ENCODE assay signal across 16 cellular contexts in the genomic region with DNA sequence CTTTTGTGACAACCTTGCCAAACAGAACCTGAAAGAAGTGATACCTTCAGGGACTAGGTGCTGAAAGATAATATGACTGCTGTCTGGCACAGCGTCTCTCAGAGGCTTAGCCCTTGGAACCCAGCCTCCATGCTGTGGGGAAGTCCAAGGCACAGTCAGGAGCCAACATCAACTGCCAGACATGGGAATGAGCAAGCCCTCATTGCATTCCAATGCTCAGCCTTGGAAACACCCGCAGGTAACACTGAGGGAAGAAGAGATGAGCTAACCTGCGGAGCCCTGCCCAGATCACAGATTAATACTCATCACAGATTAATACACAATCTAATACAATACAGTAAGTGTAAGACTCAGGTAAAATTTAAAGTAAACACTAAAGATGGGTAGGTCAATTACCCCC. TPM values are rescaled to one million over a fixed set of nuclear protein-coding genes. Genes with fewer than 3 reads are reported as not detected.
DNase-seq lines count a peak whose midpoint lies in the region; ATAC-seq and TF ChIP-seq lines count a peak whose summit lies in the region.
"Had no signal": no experiment of that assay in that cellular context is flagged by ENCODE, and none has a peak within 500 bp of the region (broad histone marks: within the 10 kb centered on the region; RNA-seq: fewer than 3 reads in every experiment).

No MANE protein-coding gene starts in this region.

- H3F3A ChIP-seq in GM23338 (replicated peaks; ENCODE audit: low read depth): 0 out of 2 replicates have a peak, but pooled peaks cover 4% of the 10 kb centered on the region

- H3K4ac ChIP-seq in mesendoderm (ENCODE audit: low read depth, low read length): peak overlapping the region; percentile 21

- H3K79me1 ChIP-seq in mesendoderm (ENCODE audit: low read length): peaks cover 23% of the 10 kb centered on the region

- H3K4me3 ChIP-seq in GM23338 (no peak overlapping the region), HUES6 (ENCODE audit: low read depth, low read length) (no peak overlapping the region), mesendoderm (ENCODE audit: low read length) (no peak overlapping the region), endodermal cell (ENCODE audit: low read length) (no peak overlapping the region)
- H3K4me3 ChIP-seq: A549 had no signal

- H3K79me2 ChIP-seq in GM23338 (replicated peaks; ENCODE audit: insufficient read depth) (peaks cover 47% of the 10 kb centered on the region), mesendoderm (ENCODE audit: control insufficient read depth, insufficient read depth, low read length) (peaks cover 24% of the 10 kb centered on the region)

- H3K4me1 Mint-ChIP-seq in GM23338: peaks cover 30% of the 10 kb centered on the region
- H3K4me1 Mint-ChIP-seq in endothelial cell (ENCODE audit: unreplicated experiment): peaks cover 35% of the 10 kb centered on the region
- H3K4me1 Mint-ChIP-seq in endodermal cell: peaks cover 16% of the 10 kb centered on the region

- H3K27ac ChIP-seq in GM23338 (ENCODE audit: low read depth) (peak overlapping the region; percentile 3; the same call in 1 of the 2 replicates), HUES6 (ENCODE audit: low read depth, low read length) (0 out of 2 replicates have a peak overlapping the region, but pooled peaks have one; percentile 14), mesendoderm (ENCODE audit: low read depth, low read length) (no peak overlapping the region), endodermal cell (ENCODE audit: low read depth, low read length) (no peak overlapping the region)
- H3K27ac ChIP-seq: A549 had no signal

- no peak overlapping the region for H2AFZ ChIP-seq in GM23338

- no peak overlapping the region for H3K23ac ChIP-seq in mesendoderm (ENCODE audit: low read length)

- no peaks in the 10 kb centered on the region; the same call in 1 of the 2 replicates for H4K20me1 ChIP-seq in GM23338 (replicated peaks; ENCODE audit: insufficient read depth)

- TF ChIP-seq CTCF in GM23338 (conservative IDR thresholded peaks at IDR 0.05; ENCODE audit: low read depth in 2 of 2) (no peak), endothelial cell (IDR thresholded peaks at IDR 0.05; ENCODE audit: unreplicated experiment) (no peak), endodermal cell (conservative IDR thresholded peaks at IDR 0.05) (no peak)

- H3K9me3 Mint-ChIP-seq in GM23338: no peaks in the 10 kb centered on the region
- H3K9me3 Mint-ChIP-seq in endothelial cell (ENCODE audit: unreplicated experiment): no peaks in the 10 kb centered on the region
- H3K9me3 Mint-ChIP-seq in endodermal cell: peaks cover 2% of the 10 kb centered on the region
- H3K9me3 Mint-ChIP-seq: CD8-positive, alpha-beta T cell had no signal

- H2BK120ac ChIP-seq in mesendoderm (ENCODE audit: low read depth, low read length): no peak overlapping the region

- H2BK15ac ChIP-seq in mesendoderm (replicated peaks; ENCODE audit: low read depth): no peak overlapping the region

- WGBS in mesendoderm (ENCODE audit: extremely low coverage, insufficient coverage, low lambda C conversion rate): no CpG with 5 or more reads among the region's 3 CpGs
- whole genome bisulfite sequencing in endodermal cell (ENCODE audit: insufficient coverage in 1 of 2, insufficient read length in 1 of 2), 2 experiments: 71 to 97% methylated on average over 1 to 2 of the region's 3 CpGs

- DNase-seq in GM23338 (ENCODE audit: low spot score) (no peak), endothelial cell (ENCODE audit: low spot score) (no peak), mesendoderm (peak; percentile 80), endodermal cell (no peak)
- DNase-seq in activated CD4-positive, alpha-beta T cell treated with anti-CD3 and anti-CD28 coated beads, Interleukin-2, amount 50 U/mL, for 48 hours: no peak
- DNase-seq: CD8-positive, alpha-beta T cell; COR-L47; DMS153; DMS79 treated with DMSO at 0.1 percent for 48 hours; EL; IMR-90 had no signal

- H3K4me3 Mint-ChIP-seq in GM23338 (no peak overlapping the region), endothelial cell (ENCODE audit: unreplicated experiment) (no peak overlapping the region), endodermal cell (no peak overlapping the region)
- H3K4me3 Mint-ChIP-seq: CD14-positive monocyte; CD8-positive, alpha-beta T cell had no signal

- H3K4me1 ChIP-seq in GM23338 (ENCODE audit: insufficient read depth): peaks cover 27% of the 10 kb centered on the region
- H3K4me1 ChIP-seq in HUES6 (ENCODE audit: control insufficient read depth, insufficient read depth, low read length): peaks cover 12% of the 10 kb centered on the region
- peaks cover 23% of the 10 kb centered on the region for H3K4me1 ChIP-seq in mesendoderm (ENCODE audit: control insufficient read depth, low read depth, low read length)
- peaks cover 7% of the 10 kb centered on the region for H3K4me1 ChIP-seq in endodermal cell (ENCODE audit: control insufficient read depth, insufficient read depth, low read length)
- H3K4me1 ChIP-seq: A549 had no signal

- H4K8ac ChIP-seq in mesendoderm (ENCODE audit: low read depth, low read length): no peak overlapping the region

- H3K27me3 Mint-ChIP-seq in GM23338 (ENCODE audit: insufficient read depth, low read depth, poor library complexity) (peaks cover 3% of the 10 kb centered on the region), endothelial cell (ENCODE audit: unreplicated experiment) (peaks cover 8% of the 10 kb centered on the region), endodermal cell (ENCODE audit: insufficient read depth) (peaks cover 11% of the 10 kb centered on the region)

- H3K36me3 ChIP-seq in GM23338 (ENCODE audit: insufficient read depth) (no peaks in the 10 kb centered on the region), HUES6 (ENCODE audit: control insufficient read depth, insufficient read depth, low read length) (peaks cover 24% of the 10 kb centered on the region), mesendoderm (ENCODE audit: control insufficient read depth, insufficient read depth, low read length) (no peaks in the 10 kb centered on the region), endodermal cell (ENCODE audit: control insufficient read depth, insufficient read depth, low read length) (no peaks in the 10 kb centered on the region)

- H3K27me3 ChIP-seq in GM23338 (ENCODE audit: insufficient read depth) (no peaks in the 10 kb centered on the region), HUES6 (ENCODE audit: control insufficient read depth, insufficient read depth, low read length) (no peaks in the 10 kb centered on the region), mesendoderm (ENCODE audit: insufficient read depth, low read length, poor library complexity) (no peaks in the 10 kb centered on the region), endodermal cell (ENCODE audit: control insufficient read depth, insufficient read depth, low read length, poor library complexity, severe bottlenecking) (no peaks in the 10 kb centered on the region)

- H3K9ac ChIP-seq in HUES6 (ENCODE audit: low read length): no peak overlapping the region
- no peak overlapping the region for H3K9ac ChIP-seq in mesendoderm (ENCODE audit: low read length)
- H3K9ac ChIP-seq in endodermal cell (ENCODE audit: extremely low read depth, low read length, poor library complexity, severe bottlenecking): no peak overlapping the region

- no peak overlapping the region for H3K18ac ChIP-seq in mesendoderm (ENCODE audit: low read length)

- H3K9me3 ChIP-seq in HUES6 (ENCODE audit: control insufficient read depth, insufficient read depth, low read depth, low read length): no peaks in the 10 kb centered on the region; the same call in 1 of the 2 replicates
- H3K9me3 ChIP-seq in endodermal cell (ENCODE audit: control insufficient read depth, low read length): peaks cover 7% of the 10 kb centered on the region
- H3K9me3 ChIP-seq: A549 had no signal

- H3K56ac ChIP-seq in mesendoderm (ENCODE audit: low read length): peak overlapping the region; percentile 35

- H4K5ac ChIP-seq in mesendoderm (ENCODE audit: low read length): no peak overlapping the region

- no peak overlapping the region for H3K4me2 ChIP-seq in GM23338
- H3K4me2 ChIP-seq in mesendoderm (ENCODE audit: low read length): no peak overlapping the region
- H3K4me2 ChIP-seq: A549 had no signal

- peak overlapping the region; percentile 39 for H2BK5ac ChIP-seq in mesendoderm (ENCODE audit: low read length)

- peak; percentile 53 for ATAC-seq in GM23338
- ATAC-seq in HG03175 (IDR thresholded peaks at IDR 0.05; ENCODE audit: unreplicated experiment): no peak
- ATAC-seq: A549; CD8-positive, alpha-beta T cell; HCT116 had no signal

- H3K36me3 Mint-ChIP-seq in GM23338 (ENCODE audit: low read depth): peaks cover 14% of the 10 kb centered on the region
- H3K36me3 Mint-ChIP-seq in endothelial cell (ENCODE audit: low read depth, unreplicated experiment): peaks cover 24% of the 10 kb centered on the region
- H3K36me3 Mint-ChIP-seq in endodermal cell (ENCODE audit: low read depth): peaks cover 2% of the 10 kb centered on the region
- H3K36me3 Mint-ChIP-seq: CD14-positive monocyte; CD8-positive, alpha-beta T cell had no signal

- no peak overlapping the region for H2AK5ac ChIP-seq in mesendoderm (ENCODE audit: low read length)

- H3K27ac Mint-ChIP-seq in GM23338 (no peak overlapping the region), endothelial cell (ENCODE audit: unreplicated experiment) (peak overlapping the region; percentile 78), endodermal cell (no peak overlapping the region)
- H3K27ac Mint-ChIP-seq: CD14-positive monocyte; CD8-positive, alpha-beta T cell had no signal

- peaks cover 4% of the 10 kb centered on the region; the same call in 1 of the 2 replicates for H3K9me2 ChIP-seq in GM23338 (ENCODE audit: insufficient read depth)

TF ChIP-seq in GM23338, 12 proteins besides CTCF, POLR2A, EP300 and RAD21:
- TF ChIP-seq JUNB (IDR thresholded peaks at IDR 0.05; ENCODE audit: unreplicated experiment) (no peak), ETS1 (IDR thresholded peaks at IDR 0.05) (no peak), ZNF331 (CRISPR knock-in tag; IDR thresholded peaks at IDR 0.05; ENCODE audit: low read depth) (peak; percentile 71)

RNA-seq across cellular contexts. Expression of gene LDB2, which starts 31.5 kb away (rescaled TPM):
- 80.1 and 89.1 TPM in 2 replicates for total RNA-seq in GM23338 (2014; rRNA removed; shearing (Covaris generic))
- 48.6 and 51.3 TPM in 2 replicates for polyA plus RNA-seq in GM23338 (2016; fragmentation: Nextera tagmentation; extraction: Ambion mirVana)
- total RNA-seq in endothelial cell (ENCODE audit: unreplicated experiment) (268 TPM), endodermal cell (10 to 100 TPM; 11.4 to 14.5 TPM)
- 73.5 TPM for polyA plus RNA-seq in mesendoderm (2013, experiment 1 of 2)
- 73.8 TPM for polyA plus RNA-seq in mesendoderm (2013, experiment 2 of 2)
- 25.9 TPM for polyA plus RNA-seq in endodermal cell (2013, experiment 1 of 2)
- polyA plus RNA-seq in endodermal cell (2013, experiment 2 of 2): 26.5 TPM
- total RNA-seq: CD8-positive, alpha-beta T cell had no signal
- polyA plus RNA-seq: A549, CD14-positive monocyte had no signal

Comparison
In these comparisons a context has a peak if more than half of its experiments do, and no peak if none do; other contexts are left out.
1. H3K27ac ChIP-seq: peak in GM23338 (single experiment) and HUES6 (single experiment); none in mesendoderm (single experiment) and endodermal cell (single experiment).